16 cellular contexts compared by ENCODE assay signal in genomic region chr9:120625222-120625621, GRCh38. TPM values are rescaled to one million over a fixed set of nuclear protein-coding genes. Genes with fewer than 3 reads are reported as not detected.
DNase-seq lines count a peak whose midpoint lies in the region; ATAC-seq and TF ChIP-seq lines count a peak whose summit lies in the region.
"Had no signal": no experiment of that assay in that cellular context is flagged by ENCODE, and none has a peak within 500 bp of the region (broad histone marks: within the 10 kb centered on the region; RNA-seq: fewer than 3 reads in every experiment).

No MANE protein-coding gene starts in this region.

- peaks cover 42% of the 10 kb centered on the region for H3K4me1 Mint-ChIP-seq in dendritic cell treated with granulocyte-macrophage colony-stimulating factor and Interleukin-4, amounts not matched to agents 40 ng/mL and 50 ng/mL, for 4 days (ENCODE audit: low read depth)
- peaks cover 24% of the 10 kb centered on the region for H3K4me1 Mint-ChIP-seq in osteocyte (ENCODE audit: unreplicated experiment)

- no peaks in the 10 kb centered on the region for H3K9me3 Mint-ChIP-seq in dendritic cell treated with granulocyte-macrophage colony-stimulating factor and Interleukin-4, amounts not matched to agents 40 ng/mL and 50 ng/mL, for 4 days
- H3K9me3 Mint-ChIP-seq in osteocyte (ENCODE audit: unreplicated experiment): no peaks in the 10 kb centered on the region
- H3K9me3 Mint-ChIP-seq: activated naive CD8-positive, alpha-beta T cell treated with anti-CD3 and anti-CD28 coated beads for 36 hours had no signal

- intact Hi-C loops in dendritic cell treated with granulocyte-macrophage colony-stimulating factor and Interleukin-4, amounts not matched to agents 40 ng/mL and 50 ng/mL, for 4 days (cut with micrococcal nuclease): no loop called here

- no peak for ATAC-seq in GM18519 (IDR thresholded peaks at IDR 0.05; ENCODE audit: low FRiP score, unreplicated experiment)

- peak overlapping the region; percentile 13 for H3K4me3 Mint-ChIP-seq in dendritic cell treated with granulocyte-macrophage colony-stimulating factor and Interleukin-4, amounts not matched to agents 40 ng/mL and 50 ng/mL, for 4 days
- H3K4me3 Mint-ChIP-seq in osteocyte (ENCODE audit: unreplicated experiment): no peak overlapping the region
- H3K4me3 Mint-ChIP-seq: activated naive CD8-positive, alpha-beta T cell treated with anti-CD3 and anti-CD28 coated beads for 36 hours had no signal

- DNase-seq in NCI-H82 (lab: John Stamatoyannopoulos, UW) (peak; percentile 54), NCI-H82 treated with DMSO at 0.1 percent for 48 hours (lab: John Stamatoyannopoulos, UW; ENCODE audit: unreplicated experiment) (no peak), NCI-H524 (lab: John Stamatoyannopoulos, UW) (peak; percentile 75 to 96), osteocyte (ENCODE audit: extremely low spot score, unreplicated experiment) (no peak), SHP77 (lab: John Stamatoyannopoulos, UW) (no peak), T-helper 9 cell (no peak)
- DNase-seq: activated CD4-positive, CD25-positive, alpha-beta regulatory T cell; activated CD8-positive, alpha-beta memory T cell treated with anti-CD3 and anti-CD28 coated beads, Interleukin-2, amount 50 U/mL, for 48 hours; activated naive CD8-positive, alpha-beta T cell treated with anti-CD3 and anti-CD28 coated beads for 36 hours; COR-L47; MM.1S; posterior cingulate gyrus; SK-N-SH; stimulated activated CD4-positive, alpha-beta T cell treated with anti-CD3 and anti-CD28 coated beads, Interleukin-12 subunit alpha, Interleukin-12 subunit beta, amount 100 ng/mL, for 4 hours had no signal

- H3K36me3 Mint-ChIP-seq in dendritic cell treated with granulocyte-macrophage colony-stimulating factor and Interleukin-4, amounts not matched to agents 40 ng/mL and 50 ng/mL, for 4 days (ENCODE audit: low read depth): peaks cover 19% of the 10 kb centered on the region
- H3K36me3 Mint-ChIP-seq in osteocyte (ENCODE audit: unreplicated experiment): peaks cover 14% of the 10 kb centered on the region

- no peaks in the 10 kb centered on the region for H3K27me3 Mint-ChIP-seq in dendritic cell treated with granulocyte-macrophage colony-stimulating factor and Interleukin-4, amounts not matched to agents 40 ng/mL and 50 ng/mL, for 4 days
- no peaks in the 10 kb centered on the region for H3K27me3 Mint-ChIP-seq in osteocyte (ENCODE audit: unreplicated experiment)
- H3K27me3 Mint-ChIP-seq: activated naive CD8-positive, alpha-beta T cell treated with anti-CD3 and anti-CD28 coated beads for 36 hours had no signal

- peak overlapping the region; percentile 75 for H3K27ac Mint-ChIP-seq in dendritic cell treated with granulocyte-macrophage colony-stimulating factor and Interleukin-4, amounts not matched to agents 40 ng/mL and 50 ng/mL, for 4 days
- H3K27ac Mint-ChIP-seq in osteocyte (ENCODE audit: unreplicated experiment): peak overlapping the region; percentile 53
- H3K27ac Mint-ChIP-seq: activated naive CD8-positive, alpha-beta T cell treated with anti-CD3 and anti-CD28 coated beads for 36 hours had no signal

- no peak for TF ChIP-seq CTCF in osteocyte (IDR thresholded peaks at IDR 0.05)

RNA-seq across cellular contexts. Expression of gene CDK5RAP2, which starts 45.3 kb away (rescaled TPM):
- total RNA-seq in osteocyte: 42.0 and 48.7 TPM in 2 replicates

Comparison
In these comparisons a context has a peak if more than half of its experiments do, and no peak if none do; other contexts are left out.
1. DNase-seq: peak in NCI-H82 (single experiment) and NCI-H524 (2 of 2); none in NCI-H82 treated with DMSO at 0.1 percent for 48 hours (single experiment), osteocyte (single experiment), SHP77 (0 of 2) and T-helper 9 cell (single experiment).